ENCODE assay signal across 8 cellular contexts in the genomic region with DNA sequence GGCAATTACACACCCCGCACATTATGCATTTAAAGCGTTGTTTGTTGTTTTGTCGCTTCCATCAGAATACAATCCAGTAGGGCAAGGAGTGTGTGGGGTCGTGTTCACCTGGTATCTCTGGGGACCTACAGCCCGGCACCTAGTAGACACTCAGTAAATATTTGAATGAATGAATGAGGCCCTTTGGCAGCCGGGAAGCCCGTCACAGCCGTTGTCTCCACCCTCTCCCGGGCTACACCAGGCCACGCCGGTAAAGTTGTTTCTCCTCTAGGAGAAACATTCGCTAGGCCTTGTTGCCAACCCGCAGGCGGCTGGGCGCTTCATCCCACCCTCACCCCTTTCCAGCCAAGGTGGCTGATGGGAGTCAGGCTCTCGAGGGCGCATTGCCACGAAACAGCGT. TPM values are rescaled to one million over a fixed set of nuclear protein-coding genes. Genes with fewer than 3 reads are reported as not detected.
DNase-seq lines count a peak whose midpoint lies in the region; ATAC-seq and TF ChIP-seq lines count a peak whose summit lies in the region.
"Had no signal": no experiment of that assay in that cellular context is flagged by ENCODE, and none has a peak within 500 bp of the region (broad histone marks: within the 10 kb centered on the region; RNA-seq: fewer than 3 reads in every experiment).

No MANE protein-coding gene starts in this region.

- peaks cover 0 to 27% (median 2%) of the 10 kb centered on the region in 4 donors for H3K4me1 ChIP-seq in Peyer's patch

- H3K27ac Mint-ChIP-seq in nephron, result peak overlapping the region; percentile 89 to 99 (median 99)

- peak; percentile 0 for ATAC-seq in GM18868 (IDR thresholded peaks at IDR 0.05; ENCODE audit: unreplicated experiment)
- ATAC-seq in HG02642 (IDR thresholded peaks at IDR 0.05; ENCODE audit: poor library complexity, unreplicated experiment), result peak; percentile 6

- H3K27ac ChIP-seq in Peyer's patch, result peak overlapping the region; percentile 95 to 99 (median 99)

- no peak for DNase-seq in Peyer's patch
- no peak for DNase-seq in epithelial cell of esophagus (ENCODE audit: low read depth)
- no peak for DNase-seq in SIG-M5 treated with dmso at 0.1 percent for 504 hours (lab: John Stamatoyannopoulos, UW; ENCODE audit: unreplicated experiment)
- no peak for DNase-seq in NCI-H526 treated with DMSO at 0.1 percent for 48 hours (lab: John Stamatoyannopoulos, UW)

- H3K9me3 ChIP-seq in Peyer's patch, result no peaks in the 10 kb centered on the region

- no peaks in the 10 kb centered on the region for H3K36me3 ChIP-seq in Peyer's patch

- TF ChIP-seq CTCF in Peyer's patch (IDR thresholded peaks at IDR 0.05) (no peak), epithelial cell of esophagus (IDR thresholded peaks at IDR 0.05; ENCODE audit: insufficient read depth, low read depth, low read length, missing control alignments) (no peak), nephron (IDR thresholded peaks at IDR 0.05; ENCODE audit: unreplicated experiment in 3 of 3) (no peak)

- no peaks in the 10 kb centered on the region for H3K27me3 Mint-ChIP-seq in nephron (ENCODE audit: low read depth)

- H3K4me3 ChIP-seq in Peyer's patch, result peak overlapping the region; percentile 70 to 95 (median 82)
- peak overlapping the region; percentile 73 for H3K4me3 ChIP-seq in epithelial cell of esophagus (ENCODE audit: low read length)

- TF ChIP-seq POLR2A in Peyer's patch (IDR thresholded peaks at IDR 0.05), result no peak

- H3K4me3 Mint-ChIP-seq in nephron, result peak overlapping the region; percentile 84 to 96 (median 90)
- H3K4me3 Mint-ChIP-seq: activated T-cell treated with anti-CD3 and anti-CD28 coated beads, Interleukin-2, amount 50 U/mL, for 4 hours had no signal

- no peaks in the 10 kb centered on the region for H3K36me3 Mint-ChIP-seq in nephron (ENCODE audit: low read depth)

- no peaks in the 10 kb centered on the region for H3K27me3 ChIP-seq in Peyer's patch

- no peaks in the 10 kb centered on the region for H3K9me3 Mint-ChIP-seq in nephron
- H3K9me3 Mint-ChIP-seq: activated T-cell treated with anti-CD3 and anti-CD28 coated beads, Interleukin-2, amount 50 U/mL, for 4 hours had no signal

- H3K4me1 Mint-ChIP-seq in nephron, result peaks cover 38% of the 10 kb centered on the region

RNA-seq across cellular contexts. Expression of a gene that starts 0.9 kb away (rescaled TPM):
- 10 to 100 TPM; 20.7 to 40.4 (median 22.6) TPM for total RNA-seq in Peyer's patch
